In the genomic region with DNA sequence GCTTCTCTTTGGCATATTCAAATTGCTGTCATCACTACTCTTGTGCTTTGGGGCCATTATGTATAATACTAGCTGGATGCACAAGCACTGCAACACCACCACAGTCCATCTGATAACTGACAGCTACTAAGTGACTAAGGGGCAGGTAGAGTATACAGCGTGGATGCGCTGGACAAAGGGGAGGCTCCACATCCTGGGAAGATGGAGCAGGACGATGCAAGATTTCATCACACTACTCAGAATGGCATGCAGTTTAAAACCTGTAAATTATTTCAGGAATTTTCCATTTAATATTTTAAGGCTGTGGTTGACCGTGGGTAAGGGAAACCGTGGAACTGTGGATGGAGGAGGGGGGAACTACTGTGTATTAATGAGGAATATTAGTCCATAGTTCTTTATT, we compare ENCODE assay signal across 11 cellular contexts. TPM values are rescaled to one million over a fixed set of nuclear protein-coding genes. Genes with fewer than 3 reads are reported as not detected.
DNase-seq lines count a peak whose midpoint lies in the region; ATAC-seq and TF ChIP-seq lines count a peak whose summit lies in the region.
"Had no signal": no experiment of that assay in that cellular context is flagged by ENCODE, and none has a peak within 500 bp of the region (broad histone marks: within the 10 kb centered on the region; RNA-seq: fewer than 3 reads in every experiment).

No MANE protein-coding gene starts in this region.

- intact Hi-C loops in activated CD8-positive, alpha-beta T cell treated with anti-CD3 and anti-CD28 coated beads for 36 hours (cut with micrococcal nuclease) = no loop called here
- intact Hi-C loops in transverse colon (cut with DNase I; ENCODE audit: low total_unique reads) = no loop called here

- ATAC-seq in activated CD8-positive, alpha-beta T cell treated with anti-CD3 and anti-CD28 coated beads for 36 hours = no peak
- ATAC-seq in activated CD8-positive, alpha-beta T cell treated with anti-CD3 and anti-CD28 coated beads, Interleukin-2, amount 10 ng/mL, durations not matched to agents 7 days and 5 days = no peak
- no peak for ATAC-seq in T-helper 17 cell

- TF ChIP-seq CTCF in activated CD8-positive, alpha-beta T cell treated with anti-CD3 and anti-CD28 coated beads for 36 hours (IDR thresholded peaks at IDR 0.05) = no peak
- TF ChIP-seq CTCF in transverse colon (IDR thresholded peaks at IDR 0.05) (no peak), coronary artery (IDR thresholded peaks at IDR 0.05) (no peak)

- H3K4me3 ChIP-seq in transverse colon (no peak overlapping the region), coronary artery (no peak overlapping the region)

- TF ChIP-seq EP300 in transverse colon (IDR thresholded peaks at IDR 0.05; ENCODE audit: low read depth) = no peak

- TF ChIP-seq POLR2A in transverse colon (IDR thresholded peaks at IDR 0.05) = no peak

- no peaks in the 10 kb centered on the region for H3K27me3 Mint-ChIP-seq in activated CD8-positive, alpha-beta T cell treated with anti-CD3 and anti-CD28 coated beads for 36 hours
- H3K27me3 Mint-ChIP-seq in activated CD8-positive, alpha-beta T cell treated with anti-CD3 and anti-CD28 coated beads, Interleukin-2, amount 10 ng/mL, durations not matched to agents 7 days and 5 days (ENCODE audit: low read depth) = no peaks in the 10 kb centered on the region
- no peaks in the 10 kb centered on the region for H3K27me3 Mint-ChIP-seq in T-helper 17 cell

- H3K27ac Mint-ChIP-seq in activated CD8-positive, alpha-beta T cell treated with anti-CD3 and anti-CD28 coated beads for 36 hours = peak overlapping the region; percentile 7
- no peak overlapping the region for H3K27ac Mint-ChIP-seq in activated CD8-positive, alpha-beta T cell treated with anti-CD3 and anti-CD28 coated beads, Interleukin-2, amount 10 ng/mL, durations not matched to agents 7 days and 5 days
- peak overlapping the region; percentile 37 for H3K27ac Mint-ChIP-seq in T-helper 17 cell
- H3K27ac Mint-ChIP-seq: T-helper 2 cell treated with Interferon-gamma antibody and Interleukin-4, amounts not matched to agents 5 μg/mL and 100 μg/mL, for 36 hours had no signal

- H3K9me3 Mint-ChIP-seq in activated CD8-positive, alpha-beta T cell treated with anti-CD3 and anti-CD28 coated beads for 36 hours = peaks cover 3% of the 10 kb centered on the region
- peaks cover 4% of the 10 kb centered on the region for H3K9me3 Mint-ChIP-seq in activated CD8-positive, alpha-beta T cell treated with anti-CD3 and anti-CD28 coated beads, Interleukin-2, amount 10 ng/mL, durations not matched to agents 7 days and 5 days (ENCODE audit: insufficient read depth)

- H3K9me3 ChIP-seq in T-helper 17 cell (ENCODE audit: control insufficient read depth, low read length, poor library complexity, severe bottlenecking) (no peaks in the 10 kb centered on the region), transverse colon (no peaks in the 10 kb centered on the region)

- no peaks in the 10 kb centered on the region for H3K27me3 ChIP-seq in transverse colon

- in situ Hi-C loops in transverse colon (cut with MboI; ENCODE audit: low pct_ligation_motif_present in 1 of 4, low pct_unique_long_range_greater_than_20kb in 1 of 4, low sequenced_read_pairs in 3 of 4) = no loop called here

- H3K4me1 ChIP-seq in transverse colon = peaks cover 0 to 55% (median 28%) of the 10 kb centered on the region in 4 donors

- 79 to 81% methylated on average over 4 to 5 of the region's 5 CpGs for WGBS in transverse colon (ENCODE audit: low coverage in 1 of 2), 2 donors

- H3K27ac ChIP-seq in transverse colon = peak overlapping the region; percentile 17 to 38 (median 22)
- peak overlapping the region in 1 of 2 donors; percentile 29 for H3K27ac ChIP-seq in coronary artery

- no peak overlapping the region for H3K4me3 Mint-ChIP-seq in activated CD8-positive, alpha-beta T cell treated with anti-CD3 and anti-CD28 coated beads for 36 hours
- H3K4me3 Mint-ChIP-seq in activated CD8-positive, alpha-beta T cell treated with anti-CD3 and anti-CD28 coated beads, Interleukin-2, amount 10 ng/mL, durations not matched to agents 7 days and 5 days = no peak overlapping the region
- no peak overlapping the region for H3K4me3 Mint-ChIP-seq in T-helper 17 cell
- H3K4me3 Mint-ChIP-seq: T-helper 2 cell treated with Interferon-gamma antibody and Interleukin-4, amounts not matched to agents 5 μg/mL and 100 μg/mL, for 36 hours had no signal

- H3K36me3 ChIP-seq in transverse colon = no peaks in the 10 kb centered on the region

- H3K4me1 Mint-ChIP-seq in activated CD8-positive, alpha-beta T cell treated with anti-CD3 and anti-CD28 coated beads for 36 hours (ENCODE audit: low read depth) = peaks cover 59% of the 10 kb centered on the region
- H3K4me1 Mint-ChIP-seq in activated CD8-positive, alpha-beta T cell treated with anti-CD3 and anti-CD28 coated beads, Interleukin-2, amount 10 ng/mL, durations not matched to agents 7 days and 5 days (ENCODE audit: low read depth) = peaks cover 47% of the 10 kb centered on the region
- H3K4me1 Mint-ChIP-seq in T-helper 17 cell = peaks cover 51% of the 10 kb centered on the region

- no peak for DNase-seq in activated CD8-positive, alpha-beta T cell treated with anti-CD3 and anti-CD28 coated beads for 36 hours
- DNase-seq in activated CD8-positive, alpha-beta T cell treated with anti-CD3 and anti-CD28 coated beads, Interleukin-2, amount 10 ng/mL, durations not matched to agents 7 days and 5 days = no peak
- DNase-seq in T-helper 17 cell (no peak), islet precursor cell (peak; percentile 81), transverse colon (no peak), DMS153 treated with DMSO at 0.1 percent for 48 hours (lab: John Stamatoyannopoulos, UW; ENCODE audit: unreplicated experiment) (no peak), coronary artery (ENCODE audit: low spot score) (no peak), NCI-H2196 (lab: John Stamatoyannopoulos, UW; ENCODE audit: unreplicated experiment) (no peak)
- DNase-seq: activated CD8-positive, alpha-beta memory T cell treated with anti-CD3 and anti-CD28 coated beads, Interleukin-2, amount 50 U/mL, for 4 hours; NCI-H187 treated with DMSO at 0.1 percent for 48 hours had no signal

- POLR2A ChIA-PET in activated CD8-positive, alpha-beta T cell treated with anti-CD3 and anti-CD28 coated beads for 36 hours (lab: Charles Lee) = no interaction called here
- POLR2A ChIA-PET in activated CD8-positive, alpha-beta T cell treated with anti-CD3 and anti-CD28 coated beads, Interleukin-2, amount 10 ng/mL, durations not matched to agents 7 days and 5 days (lab: Charles Lee) = interaction anchor here (0.8 kb wide), 1 partner anchor 17 kb away, joined by 3 read pairs; no protein-coding TSS in a partner anchor

- CTCF ChIA-PET in activated CD8-positive, alpha-beta T cell treated with anti-CD3 and anti-CD28 coated beads for 36 hours (lab: Charles Lee) = no interaction called here
- CTCF ChIA-PET in activated CD8-positive, alpha-beta T cell treated with anti-CD3 and anti-CD28 coated beads, Interleukin-2, amount 10 ng/mL, durations not matched to agents 7 days and 5 days (lab: Charles Lee) = no interaction called here

- H3K36me3 Mint-ChIP-seq in activated CD8-positive, alpha-beta T cell treated with anti-CD3 and anti-CD28 coated beads for 36 hours (ENCODE audit: low read depth) = peaks cover 10% of the 10 kb centered on the region
- peaks cover 27% of the 10 kb centered on the region for H3K36me3 Mint-ChIP-seq in activated CD8-positive, alpha-beta T cell treated with anti-CD3 and anti-CD28 coated beads, Interleukin-2, amount 10 ng/mL, durations not matched to agents 7 days and 5 days (ENCODE audit: low read depth)
- peaks cover 2% of the 10 kb centered on the region for H3K36me3 Mint-ChIP-seq in T-helper 17 cell (ENCODE audit: low read depth)

RNA-seq across cellular contexts. Expression of a gene that starts 25.0 kb away (rescaled TPM):
- 100 to 1,000 TPM; 132 to 135 TPM for total RNA-seq in activated CD8-positive, alpha-beta T cell treated with anti-CD3 and anti-CD28 coated beads for 36 hours
- total RNA-seq in activated CD8-positive, alpha-beta T cell treated with anti-CD3 and anti-CD28 coated beads, Interleukin-2, amount 10 ng/mL, durations not matched to agents 7 days and 5 days = 100 to 1,000 TPM; 217 to 226 TPM
- total RNA-seq in T-helper 17 cell (100 to 1,000 TPM; 268 to 269 TPM), transverse colon (100 to 1,000 TPM; 124 to 368 (median 158) TPM)
